ENCODE assay signal across 12 cellular contexts in the genomic region with DNA sequence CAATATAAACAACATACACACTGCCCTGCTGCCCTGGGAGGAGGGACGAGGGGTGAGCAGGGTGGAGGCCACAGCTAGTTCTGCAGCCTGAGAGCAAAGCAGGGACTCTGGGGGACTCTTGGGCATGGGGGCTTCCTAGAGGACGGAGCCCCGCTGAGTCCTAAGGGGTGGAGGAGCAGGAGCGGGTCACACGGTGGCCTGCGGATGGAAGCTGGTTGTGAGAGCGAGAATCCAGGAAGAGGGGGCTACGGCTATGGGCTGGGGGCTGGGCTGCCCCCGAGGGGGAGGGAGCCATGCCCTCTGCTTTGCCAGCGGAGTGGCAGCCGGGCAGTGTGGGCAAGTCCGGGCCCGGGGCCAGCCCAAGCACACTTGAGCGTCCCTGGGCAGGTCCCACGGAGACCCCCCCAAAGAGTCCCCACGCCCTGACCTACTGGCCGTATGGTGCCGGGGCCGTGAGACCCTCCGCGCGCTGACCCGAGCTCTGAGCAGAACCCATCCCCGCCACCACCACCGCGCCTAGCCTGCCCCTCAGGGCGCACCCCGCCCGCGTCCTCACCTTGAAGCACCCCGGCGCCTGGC. TPM values are rescaled to one million over a fixed set of nuclear protein-coding genes. Genes with fewer than 3 reads are reported as not detected.
DNase-seq lines count a peak whose midpoint lies in the region; TF ChIP-seq lines count a peak whose summit lies in the region.
"Had no signal": no experiment of that assay in that cellular context is flagged by ENCODE, and none has a peak within 500 bp of the region (broad histone marks: within the 10 kb centered on the region; RNA-seq: fewer than 3 reads in every experiment).

No MANE protein-coding gene starts in this region.

- H3K27ac ChIP-seq in fibroblast of lung (ENCODE audit: insufficient read depth, low read length): no peak overlapping the region
- H3K27ac ChIP-seq in transverse colon: peak overlapping the region; percentile 77 to 96 (median 85)

- H2AFZ ChIP-seq in fibroblast of lung (ENCODE audit: low read length): no peak overlapping the region

- H3K4me1 ChIP-seq in fibroblast of lung (ENCODE audit: control insufficient read depth, extremely low read depth, insufficient read depth, low read length): peaks cover 19% of the 10 kb centered on the region
- H3K4me1 ChIP-seq in transverse colon: peaks cover 14 to 40% (median 20%) of the 10 kb centered on the region in 4 donors

- no peaks in the 10 kb centered on the region for H3K36me3 ChIP-seq in fibroblast of lung (ENCODE audit: control insufficient read depth, insufficient read depth, low read length)
- H3K36me3 ChIP-seq in transverse colon: no peaks in the 10 kb centered on the region

- no peaks in the 10 kb centered on the region for H3K27me3 ChIP-seq in fibroblast of lung (ENCODE audit: control insufficient read depth, insufficient read depth, low read length)
- peaks cover 42% of the 10 kb centered on the region for H3K27me3 ChIP-seq in transverse colon

- H3K27ac Mint-ChIP-seq in nephron: peak overlapping the region; percentile 41 to 96 (median 85)
- H3K27ac Mint-ChIP-seq: activated CD4-positive, alpha-beta T cell treated with anti-CD3 and anti-CD28 coated beads, Interleukin-2, amount 10 ng/mL, durations not matched to agents 7 days and 5 days; activated naive CD8-positive, alpha-beta T cell treated with anti-CD3 and anti-CD28 coated beads, Interleukin-2, amount 50 U/mL, for 24 hours had no signal

- no peaks in the 10 kb centered on the region for H3K36me3 Mint-ChIP-seq in nephron (ENCODE audit: low read depth)
- H3K36me3 Mint-ChIP-seq: naive thymus-derived CD8-positive, alpha-beta T cell had no signal

- in situ Hi-C loops in transverse colon (cut with MboI; ENCODE audit: low pct_ligation_motif_present in 1 of 4, low pct_unique_long_range_greater_than_20kb in 1 of 4, low sequenced_read_pairs in 3 of 4): loop anchor here in 1 of 4 donors (25.0 kb wide), 1 partner anchor 406 kb away; no protein-coding TSS in a partner anchor

- WGBS in transverse colon (ENCODE audit: low coverage in 1 of 2), 2 donors: 17% methylated on average over 31 of the region's 32 CpGs; no CpG with 5 or more reads in 1 of the 2 donors

- H3K9me3 Mint-ChIP-seq in nephron: no peaks in the 10 kb centered on the region
- H3K9me3 Mint-ChIP-seq: activated CD4-positive, alpha-beta T cell treated with anti-CD3 and anti-CD28 coated beads, Interleukin-2, amount 10 ng/mL, durations not matched to agents 7 days and 5 days; activated naive CD8-positive, alpha-beta T cell treated with anti-CD3 and anti-CD28 coated beads, Interleukin-2, amount 50 U/mL, for 24 hours; naive thymus-derived CD8-positive, alpha-beta T cell had no signal

- H3K4me1 Mint-ChIP-seq in nephron: peaks cover 67% of the 10 kb centered on the region
- H3K4me1 Mint-ChIP-seq: activated naive CD8-positive, alpha-beta T cell treated with anti-CD3 and anti-CD28 coated beads, Interleukin-2, amount 50 U/mL, for 24 hours had no signal

- H4K20me1 ChIP-seq in fibroblast of lung (ENCODE audit: control insufficient read depth, extremely low read depth, insufficient read depth, low read length): no peaks in the 10 kb centered on the region

- H3K9ac ChIP-seq in fibroblast of lung (ENCODE audit: insufficient read depth, low read length): peak overlapping the region; percentile 63

- intact Hi-C loops in transverse colon (cut with DNase I; ENCODE audit: low total_unique reads): no loop called here

- TF ChIP-seq POLR2A in transverse colon (IDR thresholded peaks at IDR 0.05): no peak

- peak overlapping the region; percentile 94 for H3K4me2 ChIP-seq in fibroblast of lung (ENCODE audit: extremely low read depth, insufficient read depth, low read length)

- peak overlapping the region; percentile 79 to 88 (median 79) for H3K4me3 Mint-ChIP-seq in nephron
- H3K4me3 Mint-ChIP-seq: activated CD4-positive, alpha-beta T cell treated with anti-CD3 and anti-CD28 coated beads, Interleukin-2, amount 10 ng/mL, durations not matched to agents 7 days and 5 days; activated naive CD8-positive, alpha-beta T cell treated with anti-CD3 and anti-CD28 coated beads, Interleukin-2, amount 50 U/mL, for 24 hours had no signal

- TF ChIP-seq CTCF in WI38 (IDR thresholded peaks at IDR 0.05; ENCODE audit: low read depth, low read length) (no peak), fibroblast of lung (conservative IDR thresholded peaks at IDR 0.05 in 1 of 2, IDR thresholded peaks at IDR 0.05 in 1 of 2; ENCODE audit: low read depth in 1 of 2, low read length in 2 of 2) (no peak), nephron (IDR thresholded peaks at IDR 0.05; ENCODE audit: unreplicated experiment in 3 of 3) (no peak), transverse colon (IDR thresholded peaks at IDR 0.05) (no peak)

- peaks cover 9% of the 10 kb centered on the region for H3K79me2 ChIP-seq in fibroblast of lung (ENCODE audit: control insufficient read depth, insufficient read depth, low read length)

- no peak for DNase-seq in fibroblast of lung (ENCODE audit: low read depth in 2 of 2)
- DNase-seq in transverse colon: no peak
- no peak for DNase-seq in stimulated activated CD4-positive, alpha-beta T cell treated with anti-CD3 and anti-CD28 coated beads, Interleukin-2, amount 100 ng/mL, for 48 hours
- DNase-seq in DMS79 (lab: John Stamatoyannopoulos, UW): no peak
- DNase-seq in dedifferentiated amniotic fluid mesenchymal stem cell (ENCODE audit: extremely low spot score): no peak
- DNase-seq: activated CD4-positive, alpha-beta T cell treated with anti-CD3 and anti-CD28 coated beads, Interleukin-2, amount 10 ng/mL, durations not matched to agents 7 days and 5 days; activated naive CD8-positive, alpha-beta T cell treated with anti-CD3 and anti-CD28 coated beads, Interleukin-2, amount 50 U/mL, for 24 hours; naive thymus-derived CD8-positive, alpha-beta T cell; SIG-M5 had no signal

- TF ChIP-seq EP300 in transverse colon (IDR thresholded peaks at IDR 0.05; ENCODE audit: low read depth): no peak

- peaks cover 26% of the 10 kb centered on the region for H3K27me3 Mint-ChIP-seq in nephron (ENCODE audit: low read depth)

- H3K9me3 ChIP-seq in fibroblast of lung (ENCODE audit: control insufficient read depth, insufficient read depth, low read depth, low read length): no peaks in the 10 kb centered on the region
- H3K9me3 ChIP-seq in transverse colon: no peaks in the 10 kb centered on the region

- H3K4me3 ChIP-seq in WI38 (ENCODE audit: low read depth, low read length): peak overlapping the region; percentile 71
- peak overlapping the region; percentile 33 to 93 (median 66) for H3K4me3 ChIP-seq in fibroblast of lung (replicated peaks in 1 of 4; ENCODE audit: control extremely low read depth in 1 of 4, insufficient read depth in 1 of 4, low read depth in 3 of 4, low read length in 4 of 4)
- H3K4me3 ChIP-seq in transverse colon: peak overlapping the region; percentile 28 to 55 (median 45)

RNA-seq across cellular contexts. Expression of a gene that starts 0.4 kb away (rescaled TPM):
- total RNA-seq in fibroblast of lung (37.2 and 67.9 TPM in 2 replicates), transverse colon (100 to 1,000 TPM in 1 of 4 donors, 10 to 100 TPM in 3; 15.0 to 150 (median 44.6) TPM)
- polyA plus RNA-seq in fibroblast of lung: 27.9 and 29.4 TPM in 2 replicates
- polyA plus RNA-seq in fibroblast of lung (2012): 38.2 and 39.1 TPM in 2 replicates
- 35.1 and 38.6 TPM in 2 replicates for polyA minus RNA-seq in fibroblast of lung (ENCODE audit: low replicate concordance)
- total RNA-seq: activated CD4-positive, alpha-beta T cell treated with anti-CD3 and anti-CD28 coated beads, Interleukin-2, amount 10 ng/mL, durations not matched to agents 7 days and 5 days; HT1080; naive thymus-derived CD8-positive, alpha-beta T cell had no signal
- polyA plus RNA-seq: naive thymus-derived CD8-positive, alpha-beta T cell had no signal

RNA-seq across cellular contexts. Expression of a gene that starts 18.2 kb away (rescaled TPM):
- total RNA-seq in fibroblast of lung (not detected in 2 replicates), transverse colon (not detected)
- not detected in 2 replicates for polyA plus RNA-seq in fibroblast of lung
- polyA plus RNA-seq in fibroblast of lung (2012): not detected in 2 replicates
- not detected in 2 replicates for polyA minus RNA-seq in fibroblast of lung (ENCODE audit: low replicate concordance)
- total RNA-seq: activated CD4-positive, alpha-beta T cell treated with anti-CD3 and anti-CD28 coated beads, Interleukin-2, amount 10 ng/mL, durations not matched to agents 7 days and 5 days; HT1080; naive thymus-derived CD8-positive, alpha-beta T cell had no signal
- polyA plus RNA-seq: naive thymus-derived CD8-positive, alpha-beta T cell had no signal

RNA-seq across cellular contexts. Expression of a gene that starts 31.0 kb away (rescaled TPM):
- total RNA-seq in fibroblast of lung (not detected in 2 replicates), transverse colon (10 to 100 TPM in 1 of 4 donors, 1 to 10 TPM in 3; 2.2 to 17.6 (median 7.9) TPM)
- polyA plus RNA-seq in fibroblast of lung: not detected in 2 replicates
- polyA plus RNA-seq in fibroblast of lung (2012): not detected in 2 replicates
- polyA minus RNA-seq in fibroblast of lung (ENCODE audit: low replicate concordance): not detected in 2 replicates
- total RNA-seq: activated CD4-positive, alpha-beta T cell treated with anti-CD3 and anti-CD28 coated beads, Interleukin-2, amount 10 ng/mL, durations not matched to agents 7 days and 5 days; HT1080 had no signal
- polyA plus RNA-seq: naive thymus-derived CD8-positive, alpha-beta T cell had no signal

RNA-seq across cellular contexts. Expression of a gene that starts 51.0 kb away (rescaled TPM):
- total RNA-seq in fibroblast of lung: 0.17 and 0.77 TPM in 2 replicates
- polyA plus RNA-seq in fibroblast of lung: 0.02 and 0.08 TPM in 2 replicates
- polyA plus RNA-seq in fibroblast of lung (2012): 0.33 and 1.2 TPM in 2 replicates
- polyA minus RNA-seq in fibroblast of lung (ENCODE audit: low replicate concordance): 0.27 and 0.33 TPM in 2 replicates
- 1 to 10 TPM in 3 of 4 donors, under 1 TPM in 1; 0.75 to 4.1 (median 2.7) TPM for total RNA-seq in transverse colon
- total RNA-seq: activated CD4-positive, alpha-beta T cell treated with anti-CD3 and anti-CD28 coated beads, Interleukin-2, amount 10 ng/mL, durations not matched to agents 7 days and 5 days; HT1080; naive thymus-derived CD8-positive, alpha-beta T cell had no signal
